14 cellular contexts compared by ENCODE assay signal in the genomic region with DNA sequence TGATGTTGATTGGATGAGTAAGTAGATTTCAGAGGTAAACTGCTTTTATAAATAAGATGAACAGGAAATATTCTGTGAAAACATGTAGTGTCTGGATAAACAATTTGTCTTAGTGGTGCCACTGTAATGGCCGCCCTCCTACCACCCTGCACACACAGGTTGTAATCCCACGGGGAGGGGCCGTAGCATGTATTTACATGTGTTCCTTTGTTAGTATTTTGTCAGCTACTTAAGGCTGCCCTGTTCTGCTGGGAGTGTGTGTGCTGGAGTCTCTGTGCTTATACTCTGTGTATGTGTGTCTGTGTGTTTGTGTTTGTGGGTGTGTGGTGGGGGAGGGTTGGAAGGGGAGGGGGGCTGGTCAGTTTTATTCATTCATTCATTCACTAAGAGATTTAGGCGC. TPM values are rescaled to one million over a fixed set of nuclear protein-coding genes. Genes with fewer than 3 reads are reported as not detected.
A peak's percentile ranks its signal among the peaks of the same experiment; 100 is the strongest.
DNase-seq lines count a peak whose midpoint lies in the region; ATAC-seq and TF ChIP-seq lines count a peak whose summit lies in the region.
"Had no signal": no experiment of that assay in that cellular context is flagged by ENCODE, and none has a peak within 500 bp of the region (broad histone marks: within the 10 kb centered on the region; RNA-seq: fewer than 3 reads in every experiment).

No MANE protein-coding gene starts in this region.

- no peaks in the 10 kb centered on the region for H3K9me3 Mint-ChIP-seq in naive thymus-derived CD8-positive, alpha-beta T cell

- POLR2A ChIA-PET in naive thymus-derived CD8-positive, alpha-beta T cell (lab: Charles Lee), result interaction anchor here (0.6 to 2.3 kb wide), 3 partner anchors 17 to 51 kb away, joined by 3 to 13 read pairs (median 3); no protein-coding TSS in a partner anchor

- H3K9me3 ChIP-seq in gastrocnemius medialis, result no peaks in the 10 kb centered on the region
- H3K9me3 ChIP-seq: A549, mucosa of descending colon had no signal

- peaks cover 0 to 6% (median 2%) of the 10 kb centered on the region in 3 donors for H3K36me3 Mint-ChIP-seq in naive thymus-derived CD8-positive, alpha-beta T cell

- intact Hi-C loops in gastrocnemius medialis (cut with DNase I; ENCODE audit: low total_unique reads), result loop anchor here (10.0 kb wide), 1 partner anchor 621 kb away; the partner anchor contains the start of gene ZNF407

- H3K27ac Mint-ChIP-seq in naive thymus-derived CD8-positive, alpha-beta T cell, result peak overlapping the region; percentile 51 to 98 (median 88)

- no peak for ATAC-seq in naive thymus-derived CD8-positive, alpha-beta T cell
- ATAC-seq in gastrocnemius medialis, result no peak
- ATAC-seq: A549, mucosa of descending colon had no signal

- H3K4me3 Mint-ChIP-seq in naive thymus-derived CD8-positive, alpha-beta T cell, result peak overlapping the region in 8 of 10 donors; percentile 34 to 67 (median 58)

- H3K27me3 Mint-ChIP-seq in naive thymus-derived CD8-positive, alpha-beta T cell, result no peaks in the 10 kb centered on the region

- no peak for TF ChIP-seq POLR2A in gastrocnemius medialis (IDR thresholded peaks at IDR 0.05)

- no peaks in the 10 kb centered on the region for H3K36me3 ChIP-seq in gastrocnemius medialis

- no peak for TF ChIP-seq CTCF in astrocyte of the spinal cord (IDR thresholded peaks at IDR 0.05; ENCODE audit: low read depth, low read length)
- TF ChIP-seq CTCF in gastrocnemius medialis (IDR thresholded peaks at IDR 0.05 in 4 of 5, conservative IDR thresholded peaks at IDR 0.05 in 1 of 5), result no peak

- peaks cover 66 to 75% of the 10 kb centered on the region in 2 donors for H3K4me1 ChIP-seq in gastrocnemius medialis

- H3K4me3 ChIP-seq in astrocyte of the spinal cord (ENCODE audit: low read depth, low read length) (no peak overlapping the region), gastrocnemius medialis (no peak overlapping the region)
- H3K4me3 ChIP-seq: A549, mucosa of descending colon had no signal

- H3K27me3 ChIP-seq in gastrocnemius medialis, result no peaks in the 10 kb centered on the region

- peak overlapping the region in 2 of 4 donors; percentile 13 to 85 for H3K27ac ChIP-seq in gastrocnemius medialis
- H3K27ac ChIP-seq: A549, RWPE1, VCaP had no signal

- H3K4me1 Mint-ChIP-seq in naive thymus-derived CD8-positive, alpha-beta T cell, result peaks cover 47 to 85% (median 79%) of the 10 kb centered on the region in 4 donors

- DNase-seq in NCI-H146 (lab: John Stamatoyannopoulos, UW) (peak; percentile 59), NCI-H146 treated with DMSO at 0.1 percent for 48 hours (lab: John Stamatoyannopoulos, UW; ENCODE audit: unreplicated experiment) (no peak), ELR (ENCODE audit: low read depth) (peak; percentile 41), astrocyte of the spinal cord (ENCODE audit: low read depth, low spot score) (peak; percentile 6), T1000 (lab: John Stamatoyannopoulos, UW) (no peak), gastrocnemius medialis (no peak)
- DNase-seq in naive thymus-derived CD8-positive, alpha-beta T cell, result no peak
- DNase-seq in effector CD8-positive, alpha-beta T cell (lab: John Stamatoyannopoulos, UW), result no peak
- DNase-seq: effector CD4-positive, alpha-beta T cell; mucosa of descending colon; NCI-H2107 had no signal

- in situ Hi-C loops in astrocyte of the spinal cord (cut with HindIII; ENCODE audit: low sequenced_read_pairs) (no loop called here), gastrocnemius medialis (cut with MboI; ENCODE audit: low sequenced_read_pairs in 4 of 4) (no loop called here)

RNA-seq across cellular contexts. Expression of gene TSHZ1, which starts 5.1 kb away (rescaled TPM):
- total RNA-seq in naive thymus-derived CD8-positive, alpha-beta T cell, result 10 to 100 TPM; 32.8 to 33.6 TPM
- 1 to 10 TPM; 2.8 to 7.1 (median 3.7) TPM for polyA plus RNA-seq in naive thymus-derived CD8-positive, alpha-beta T cell
- 1 to 10 TPM; 5.9 to 7.9 (median 7.6) TPM for total RNA-seq in gastrocnemius medialis

RNA-seq across cellular contexts. Expression of gene PTGR3, which starts 6.7 kb away (rescaled TPM):
- total RNA-seq in naive thymus-derived CD8-positive, alpha-beta T cell, result 10 to 100 TPM; 34.7 to 35.1 TPM
- polyA plus RNA-seq in naive thymus-derived CD8-positive, alpha-beta T cell, result 10 to 100 TPM; 14.7 to 28.5 (median 19.6) TPM
- total RNA-seq in gastrocnemius medialis, result 10 to 100 TPM; 25.7 to 34.0 (median 29.9) TPM

Comparison
In these comparisons a context has a peak if more than half of its experiments do, and no peak if none do; other contexts are left out.
1. DNase-seq: peak in NCI-H146 (single experiment), ELR (single experiment) and astrocyte of the spinal cord (single experiment); none in NCI-H146 treated with DMSO at 0.1 percent for 48 hours (single experiment), naive thymus-derived CD8-positive, alpha-beta T cell (0 of 10), effector CD8-positive, alpha-beta T cell (single experiment), T1000 (single experiment) and gastrocnemius medialis (0 of 2).